In genomic region chr11:65817312-65817814, GRCh38 we compare ENCODE assay signal across 8 cellular contexts. TPM values are rescaled to one million over a fixed set of nuclear protein-coding genes. Genes with fewer than 3 reads are reported as not detected.
DNase-seq lines count a peak whose midpoint lies in the region; ATAC-seq and TF ChIP-seq lines count a peak whose summit lies in the region.

No MANE protein-coding gene starts in this region.

- peaks cover 2% of the 10 kb centered on the region for H3K36me3 Mint-ChIP-seq in chondrocyte (ENCODE audit: low read depth)
- peaks cover 0 to 4% (median 0%) of the 10 kb centered on the region in 3 donors for H3K36me3 Mint-ChIP-seq in naive thymus-derived CD8-positive, alpha-beta T cell

- H3K4me3 Mint-ChIP-seq in chondrocyte (ENCODE audit: unreplicated experiment) = peak overlapping the region; percentile 81
- peak overlapping the region; percentile 70 to 86 (median 82) for H3K4me3 Mint-ChIP-seq in naive thymus-derived CD8-positive, alpha-beta T cell

- H3K27ac ChIP-seq in KMS-11 = peak overlapping the region; percentile 65; the same call in 1 of the 2 replicates

- H3K27me3 Mint-ChIP-seq in chondrocyte (ENCODE audit: low read depth) = no peaks in the 10 kb centered on the region
- H3K27me3 Mint-ChIP-seq in naive thymus-derived CD8-positive, alpha-beta T cell = no peaks in the 10 kb centered on the region

- no peak for ATAC-seq in naive thymus-derived CD8-positive, alpha-beta T cell
- ATAC-seq in GM18505 (IDR thresholded peaks at IDR 0.05; ENCODE audit: unreplicated experiment) = no peak

- DNase-seq in BJ (ENCODE audit: low read depth) = no peak
- no peak for DNase-seq in chondrocyte (ENCODE audit: low spot score)
- no peak for DNase-seq in naive thymus-derived CD8-positive, alpha-beta T cell
- DNase-seq in Kasumi-1 (lab: John Stamatoyannopoulos, UW) = no peak
- DNase-seq in HT-29 (ENCODE audit: low spot score) = no peak
- DNase-seq in hypothalamus (lab: John Stamatoyannopoulos, UW) = no peak

- no peaks in the 10 kb centered on the region for H4K20me1 ChIP-seq in KMS-11 (ENCODE audit: insufficient read depth)

- TF ChIP-seq CTCF in BJ (IDR thresholded peaks at IDR 0.05; ENCODE audit: insufficient read depth, low read depth, low read length) (no peak), KMS-11 (conservative IDR thresholded peaks at IDR 0.05; ENCODE audit: low read depth, low read length) (no peak), chondrocyte (IDR thresholded peaks at IDR 0.05) (no peak)

- peak overlapping the region; percentile 98 for H2AFZ ChIP-seq in KMS-11 (ENCODE audit: low read depth)

- H3K4me3 ChIP-seq in BJ (ENCODE audit: low read depth, low read length) (peak overlapping the region; percentile 58), KMS-11 (IDR thresholded peaks at IDR 0.05; ENCODE audit: insufficient read depth, low read depth, low read length) (no peak overlapping the region)

- no peaks in the 10 kb centered on the region for H3K27me3 ChIP-seq in BJ (ENCODE audit: control insufficient read depth, insufficient read depth, low read length)
- H3K27me3 ChIP-seq in KMS-11 (ENCODE audit: insufficient read depth, low read depth) = no peaks in the 10 kb centered on the region

- CTCF ChIA-PET in BJ (lab: Yijun Ruan, JAX) = interaction anchor here (0.7 to 4.5 kb wide), 33 partner anchors 9 to 242 kb away, joined by 3 to 43 read pairs (median 4); partner anchors contain the start of genes AP5B1, KAT5, MUS81 and PCNX3

- peaks cover 14% of the 10 kb centered on the region for H3K4me1 Mint-ChIP-seq in chondrocyte (ENCODE audit: low read depth)
- H3K4me1 Mint-ChIP-seq in naive thymus-derived CD8-positive, alpha-beta T cell = peaks cover 6 to 16% (median 14%) of the 10 kb centered on the region in 4 donors

- H3K4me1 ChIP-seq in KMS-11 (ENCODE audit: low read depth, poor library complexity, severe bottlenecking) = peaks cover 17% of the 10 kb centered on the region

- peak overlapping the region; percentile 83 for H3K27ac Mint-ChIP-seq in chondrocyte (ENCODE audit: unreplicated experiment)
- H3K27ac Mint-ChIP-seq in naive thymus-derived CD8-positive, alpha-beta T cell = peak overlapping the region; percentile 48 to 91 (median 71)

- no peaks in the 10 kb centered on the region for H3K36me3 ChIP-seq in BJ (ENCODE audit: control insufficient read depth, insufficient read depth, low read length)
- no peaks in the 10 kb centered on the region for H3K36me3 ChIP-seq in KMS-11 (ENCODE audit: insufficient read depth)

- H3K9me3 Mint-ChIP-seq in chondrocyte (ENCODE audit: low read depth) = no peaks in the 10 kb centered on the region
- no peaks in the 10 kb centered on the region for H3K9me3 Mint-ChIP-seq in naive thymus-derived CD8-positive, alpha-beta T cell

- H3K79me2 ChIP-seq in KMS-11 (ENCODE audit: insufficient read depth, low read depth) = no peaks in the 10 kb centered on the region

- peak overlapping the region; percentile 66 for H3K4me2 ChIP-seq in KMS-11

- TF ChIP-seq POLR2A in GM18505 (IDR thresholded peaks at IDR 0.05; ENCODE audit: borderline replicate concordance, extremely low read depth, insufficient read depth, insufficient read length) = no peak

- POLR2A ChIA-PET in BJ (lab: Charles Lee) = interaction anchor here (0.6 kb wide), 2 partner anchors 105 to 1054 kb away, joined by 3 to 4 read pairs; partner anchors contain the start of gene KAT5
- POLR2A ChIA-PET in naive thymus-derived CD8-positive, alpha-beta T cell (lab: Charles Lee) = interaction anchor here (0.7 to 3.4 kb wide), 10 partner anchors 37 to 290 kb away, joined by 3 to 24 read pairs (median 4); partner anchors contain the start of genes AP5B1, CFL1, FIBP and KAT5

- H3K9ac ChIP-seq in KMS-11 = peak overlapping the region; percentile 71

RNA-seq across cellular contexts. Expression of gene SNX32, which starts 16.4 kb away (rescaled TPM):
- polyA plus RNA-seq in BJ (2011; rRNA removed) = 0.13 and 0.22 TPM in 2 replicates
- 0.19 and 0.36 TPM in 2 replicates for polyA minus RNA-seq in BJ (2011; rRNA and poly(A)+ RNA removed)
- total RNA-seq in chondrocyte = 0.79 to 1.8 TPM (median 0.80 TPM) in 3 replicates
- total RNA-seq in naive thymus-derived CD8-positive, alpha-beta T cell = 1 to 10 TPM; 2.1 to 2.2 TPM
- polyA plus RNA-seq in naive thymus-derived CD8-positive, alpha-beta T cell = 1 to 10 TPM in 1 of 3 donors, under 1 TPM in 2; 0.39 to 1.5 (median 0.40) TPM
- not detected in 2 replicates for total RNA-seq in HT-29 (2014; rRNA removed; shearing (Covaris generic))

RNA-seq across cellular contexts. Expression of gene OVOL1, which starts 30.5 kb away (rescaled TPM):
- polyA plus RNA-seq in BJ (2011; rRNA removed) = not detected in 2 replicates
- not detected in 2 replicates for polyA minus RNA-seq in BJ (2011; rRNA and poly(A)+ RNA removed)
- total RNA-seq in chondrocyte = 0.12 TPM in 1 of 3 replicates, not detected in the others
- not detected for total RNA-seq in naive thymus-derived CD8-positive, alpha-beta T cell
- not detected for polyA plus RNA-seq in naive thymus-derived CD8-positive, alpha-beta T cell
- total RNA-seq in HT-29 (2014; rRNA removed; shearing (Covaris generic)) = 42.2 and 42.8 TPM in 2 replicates

RNA-seq across cellular contexts. Expression of gene AP5B1, which starts 36.6 kb away (rescaled TPM):
- 4.6 and 7.5 TPM in 2 replicates for polyA plus RNA-seq in BJ (2011; rRNA removed)
- 5.9 and 6.5 TPM in 2 replicates for polyA minus RNA-seq in BJ (2011; rRNA and poly(A)+ RNA removed)
- 13.8 to 14.6 TPM (median 14.1 TPM) in 3 replicates for total RNA-seq in chondrocyte
- total RNA-seq in naive thymus-derived CD8-positive, alpha-beta T cell = 10 to 100 TPM; 25.5 to 25.8 TPM
- 10 to 100 TPM in 2 of 3 donors, 1 to 10 TPM in 1; 8.6 to 15.2 (median 10.2) TPM for polyA plus RNA-seq in naive thymus-derived CD8-positive, alpha-beta T cell
- 18.2 and 20.2 TPM in 2 replicates for total RNA-seq in HT-29 (2014; rRNA removed; shearing (Covaris generic))

RNA-seq across cellular contexts. Expression of gene CFL1, which starts 40.6 kb away (rescaled TPM):
- 1,912 and 2,736 TPM in 2 replicates for polyA plus RNA-seq in BJ (2011; rRNA removed)
- polyA minus RNA-seq in BJ (2011; rRNA and poly(A)+ RNA removed) = 1,413 and 1,917 TPM in 2 replicates
- 850 to 1,236 TPM (median 1,222 TPM) in 3 replicates for total RNA-seq in chondrocyte
- total RNA-seq in naive thymus-derived CD8-positive, alpha-beta T cell = 100 to 1,000 TPM; 486 to 532 TPM
- 1,000 to 10,000 TPM; 2,347 to 2,575 (median 2,358) TPM for polyA plus RNA-seq in naive thymus-derived CD8-positive, alpha-beta T cell
- total RNA-seq in HT-29 (2014; rRNA removed; shearing (Covaris generic)) = 2,410 and 2,611 TPM in 2 replicates

RNA-seq across cellular contexts. Expression of gene MUS81, which starts 42.9 kb away (rescaled TPM):
- 31.1 and 63.8 TPM in 2 replicates for polyA plus RNA-seq in BJ (2011; rRNA removed)
- 30.8 and 32.9 TPM in 2 replicates for polyA minus RNA-seq in BJ (2011; rRNA and poly(A)+ RNA removed)
- total RNA-seq in chondrocyte = 55.7 to 68.4 TPM (median 66.3 TPM) in 3 replicates
- 10 to 100 TPM; 91.9 to 97.8 TPM for total RNA-seq in naive thymus-derived CD8-positive, alpha-beta T cell
- polyA plus RNA-seq in naive thymus-derived CD8-positive, alpha-beta T cell = 10 to 100 TPM; 21.7 to 26.5 (median 24.5) TPM
- 118 and 143 TPM in 2 replicates for total RNA-seq in HT-29 (2014; rRNA removed; shearing (Covaris generic))

Comparison
In these comparisons a context has a peak if more than half of its experiments do, and no peak if none do; other contexts are left out.
1. RNA of gene OVOL1, which starts 30.5 kb away (total RNA-seq): 42.2 to 42.8 TPM in HT-29; 0.12 TPM in chondrocyte and not detected in naive thymus-derived CD8-positive, alpha-beta T cell; every median in the first group is over 10 times any median in the second.